Comparison of ENCODE assay signal across 8 cellular contexts in the genomic region with DNA sequence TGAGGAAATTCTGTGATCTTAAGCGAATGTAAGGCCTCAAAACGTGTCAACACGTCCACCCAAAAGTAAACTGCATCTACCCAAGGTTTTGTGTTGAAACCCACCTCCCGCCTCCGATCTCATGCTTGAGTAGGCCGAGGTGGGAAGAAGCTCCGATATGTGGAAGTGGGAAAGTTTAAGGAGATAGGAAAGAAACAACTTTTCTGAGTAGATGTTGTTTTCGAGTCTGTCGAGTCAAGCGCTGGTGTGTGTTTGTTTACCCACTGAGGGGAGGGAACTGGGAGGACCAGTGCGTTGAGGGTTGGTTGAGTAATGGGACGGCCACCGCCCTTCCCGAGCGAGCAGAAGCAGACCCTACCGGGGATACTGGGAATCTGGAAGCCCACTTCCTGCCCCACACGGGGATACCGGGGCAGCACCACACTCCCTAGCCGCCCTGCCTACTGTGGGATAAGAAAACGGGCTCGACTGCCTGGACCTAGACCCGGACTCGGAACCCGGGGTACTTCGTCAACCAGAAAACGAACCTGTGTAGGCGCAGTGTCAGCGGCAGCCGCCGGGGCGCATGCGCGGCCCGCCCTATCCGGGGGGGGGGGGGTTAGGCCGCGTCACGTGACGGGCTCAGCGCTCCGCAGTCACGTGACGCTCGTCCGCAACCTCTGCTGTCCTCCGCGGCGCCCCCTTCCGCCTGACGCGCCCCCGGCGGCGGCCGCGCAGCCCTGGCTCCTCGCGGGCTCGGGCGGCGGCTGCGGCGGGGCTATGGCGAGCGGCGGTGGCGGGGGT. TPM values are rescaled to one million over a fixed set of nuclear protein-coding genes. Genes with fewer than 3 reads are reported as not detected.
A peak's percentile ranks its signal among the peaks of the same experiment; 100 is the strongest.
DNase-seq lines count a peak whose midpoint lies in the region; ATAC-seq and TF ChIP-seq lines count a peak whose summit lies in the region.

A gene with protein sequence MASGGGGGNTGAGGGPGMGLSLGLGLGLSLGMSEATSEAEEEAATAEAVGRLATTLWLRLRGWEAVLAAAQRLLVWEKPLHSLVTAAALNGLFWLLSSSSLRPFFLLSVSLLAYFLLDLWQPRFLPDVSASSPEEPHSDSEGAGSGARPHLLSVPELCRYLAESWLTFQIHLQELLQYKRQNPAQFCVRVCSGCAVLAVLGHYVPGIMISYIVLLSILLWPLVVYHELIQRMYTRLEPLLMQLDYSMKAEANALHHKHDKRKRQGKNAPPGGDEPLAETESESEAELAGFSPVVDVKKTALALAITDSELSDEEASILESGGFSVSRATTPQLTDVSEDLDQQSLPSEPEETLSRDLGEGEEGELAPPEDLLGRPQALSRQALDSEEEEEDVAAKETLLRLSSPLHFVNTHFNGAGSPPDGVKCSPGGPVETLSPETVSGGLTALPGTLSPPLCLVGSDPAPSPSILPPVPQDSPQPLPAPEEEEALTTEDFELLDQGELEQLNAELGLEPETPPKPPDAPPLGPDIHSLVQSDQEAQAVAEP (plus strand): TSS at position 682 of the 783 bp plus-strand sequence. CDS start 78 bp downstream, at position 760.

- no peaks in the 10 kb centered on the region for H3K9me3 ChIP-seq in effector memory CD4-positive, alpha-beta T cell (ENCODE audit: control insufficient read depth, low read length)

- H3K4me3 ChIP-seq in HL-60 (replicated peaks; ENCODE audit: insufficient read depth, low read length) = peak within 1 kb of the TSS; percentile 79
- H3K4me3 ChIP-seq in effector memory CD4-positive, alpha-beta T cell (ENCODE audit: insufficient read depth, low read depth, low read length, poor library complexity, severe bottlenecking) = peak within 1 kb of the TSS; percentile 82

- H3K27ac Mint-ChIP-seq in CD14-positive monocyte (peak within 1 kb of the TSS; percentile 98 to 100 (median 99)), memory B cell (peak within 1 kb of the TSS; percentile 97)

- H3K36me3 ChIP-seq in effector memory CD4-positive, alpha-beta T cell (ENCODE audit: control insufficient read depth, insufficient read depth, low read length) = peaks cover 50% of the 10 kb centered on the region

- H3K27me3 Mint-ChIP-seq in CD14-positive monocyte (ENCODE audit: low read depth in 3 of 3) (peaks cover 0 to 3% (median 1%) of the 10 kb centered on the region in 3 donors), memory B cell (no peaks in the 10 kb centered on the region)

- H3K4me1 Mint-ChIP-seq in CD14-positive monocyte = peaks cover 68% of the 10 kb centered on the region
- H3K4me1 Mint-ChIP-seq in memory B cell = peaks cover 31% of the 10 kb centered on the region

- peak within 1 kb of the TSS; percentile 91 for H3K27ac ChIP-seq in HL-60 (replicated peaks)
- H3K27ac ChIP-seq in effector memory CD4-positive, alpha-beta T cell (ENCODE audit: insufficient read depth, low read length, poor library complexity, severe bottlenecking) = peak within 1 kb of the TSS; percentile 99

- intact Hi-C loops in CD14-positive monocyte (cut with micrococcal nuclease) = loop anchor here (1.0 to 10.0 kb wide), 7 partner anchors 29 to 427 kb away; a partner anchor contains a TSS

- peak; percentile 39 for ATAC-seq in GM19372 (IDR thresholded peaks at IDR 0.05; ENCODE audit: low read depth, unreplicated experiment)
- ATAC-seq in memory B cell (ENCODE audit: low read depth) = peak; percentile 47

- peaks cover 0 to 2% (median 0%) of the 10 kb centered on the region in 7 donors for H3K9me3 Mint-ChIP-seq in CD14-positive monocyte
- no peaks in the 10 kb centered on the region for H3K9me3 Mint-ChIP-seq in memory B cell

- H3K27me3 ChIP-seq in HL-60 (ENCODE audit: insufficient read depth, poor library complexity, severe bottlenecking) = no peaks in the 10 kb centered on the region
- H3K27me3 ChIP-seq in effector memory CD4-positive, alpha-beta T cell (replicated peaks; ENCODE audit: control insufficient read depth, insufficient read depth, low read length, poor library complexity, severe bottlenecking) = no peaks in the 10 kb centered on the region

- H3K36me3 Mint-ChIP-seq in CD14-positive monocyte = peaks cover 50 to 62% of the 10 kb centered on the region in 2 donors
- peaks cover 23% of the 10 kb centered on the region for H3K36me3 Mint-ChIP-seq in memory B cell

- H3K4me3 Mint-ChIP-seq in CD14-positive monocyte (peak within 1 kb of the TSS; percentile 86 to 95), memory B cell (peak within 1 kb of the TSS; percentile 88)

- TF ChIP-seq CTCF in CD14-positive monocyte (IDR thresholded peaks at IDR 0.05) (no peak), HL-60 (IDR thresholded peaks at IDR 0.05; ENCODE audit: insufficient read depth, low read length) (no peak)

- H3K4me1 ChIP-seq in effector memory CD4-positive, alpha-beta T cell (ENCODE audit: control insufficient read depth, insufficient read depth, low read length, poor library complexity, severe bottlenecking) = peaks cover 46% of the 10 kb centered on the region

- peak; percentile 93 for DNase-seq in CD14-positive monocyte (ENCODE audit: low spot score)
- DNase-seq in HL-60 (ENCODE audit: low read depth in 1 of 2, low spot score in 1 of 2) = peak; percentile 76 to 90
- DNase-seq in NK-92 treated with Interleukin-12 subunit alpha and Interleukin-12 subunit beta, amount 100 ng/mL, for 24 hours (lab: John Stamatoyannopoulos, UW) = peak; percentile 92
- DNase-seq in activated CD8-positive, alpha-beta memory T cell treated with anti-CD3 and anti-CD28 coated beads for 24 hours = peak; percentile 94
- DNase-seq in effector memory CD4-positive, alpha-beta T cell = peak; percentile 70 to 80 (median 72)
- DNase-seq in memory B cell (ENCODE audit: low spot score in 2 of 2) = peak; percentile 75
- peak; percentile 51 for DNase-seq in stimulated activated CD8-positive, alpha-beta memory T cell treated with anti-CD3 and anti-CD28 coated beads, Interleukin-12 subunit alpha, Interleukin-12 subunit beta, amount 100 ng/mL, for 24 hours (ENCODE audit: extremely low read depth)

RNA-seq across cellular contexts. Expression of the gene that starts here (rescaled TPM):
- 10 to 100 TPM; 37.7 to 39.4 TPM for polyA plus RNA-seq in CD14-positive monocyte

Comparison
In these comparisons a context has a peak if more than half of its experiments do, and no peak if none do; other contexts are left out.
1. Peak in every context shown above with its lines: DNase-seq, ATAC-seq, H3K4me3 ChIP-seq and H3K27ac ChIP-seq.